31 cellular contexts compared by ENCODE assay signal in the genomic region with DNA sequence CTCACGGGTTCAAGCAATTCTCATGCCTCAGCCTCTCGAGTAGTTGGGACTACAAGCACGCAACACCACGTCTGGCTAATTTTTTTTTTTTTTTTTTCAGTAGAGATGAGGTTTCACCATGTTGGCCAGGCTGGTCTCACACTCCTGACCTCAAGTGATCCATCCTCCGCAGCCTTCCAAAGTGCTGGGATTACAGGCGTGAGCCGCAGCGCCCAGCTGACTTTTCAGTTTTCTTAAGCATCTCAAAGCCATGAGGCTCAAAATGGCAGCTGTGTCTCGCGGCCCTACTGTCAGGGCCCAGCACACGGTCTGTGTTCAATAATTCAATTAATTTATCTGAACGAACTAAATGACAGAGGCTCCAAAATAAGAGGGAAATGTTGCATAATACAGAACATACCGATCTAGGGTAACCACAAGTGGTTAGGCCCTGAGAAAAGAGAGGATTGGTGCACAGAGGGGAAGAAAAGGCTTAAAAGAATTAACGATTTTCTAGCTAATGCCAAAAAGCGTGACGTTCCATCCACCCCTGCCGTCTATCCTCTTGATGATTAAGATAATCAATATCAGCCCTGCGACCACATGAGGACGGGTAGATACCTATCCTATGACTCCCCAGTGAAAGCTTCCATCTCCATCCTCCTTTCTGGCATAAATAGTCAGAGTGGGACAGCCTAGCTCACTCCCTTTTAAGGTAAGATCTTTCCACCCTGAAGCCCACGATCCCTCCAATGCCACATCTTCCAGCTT.
"Had no signal": no experiment of that assay in that cellular context is flagged by ENCODE, and none has a peak within 500 bp of the region (broad histone marks: within the 10 kb centered on the region; RNA-seq: fewer than 3 reads in every experiment).

No MANE protein-coding gene starts in this region.

- H2AFZ ChIP-seq: hepatocyte had no signal

- H3K36me3 ChIP-seq: gastroesophageal sphincter, neutrophil, ovary, vagina had no signal

- H3K79me2 ChIP-seq: hepatocyte had no signal

- H3K36me3 Mint-ChIP-seq: stimulated activated effector memory CD8-positive, alpha-beta T cell treated with anti-CD3 and anti-CD28 coated beads, Interleukin-12 subunit alpha, Interleukin-12 subunit beta, amount 100 ng/mL, for 72 hours; type B pancreatic cell had no signal

- H3K27me3 Mint-ChIP-seq: activated CD4-positive, alpha-beta T cell treated with anti-CD3 and anti-CD28 coated beads for 36 hours; effector memory CD8-positive, alpha-beta T cell; stimulated activated naive CD8-positive, alpha-beta T cell treated with anti-CD3 and anti-CD28 coated beads, Interleukin-15, Interleukin-2, amounts not matched to agents 100 ng/mL and 50 ng/mL, for 24 hours; T-helper 17 cell; type B pancreatic cell had no signal

- H3K9me3 ChIP-seq: gastroesophageal sphincter, neutrophil, ovary, vagina had no signal

- H3K27ac Mint-ChIP-seq: activated CD4-positive, alpha-beta T cell treated with anti-CD3 and anti-CD28 coated beads for 36 hours; activated naive CD4-positive, alpha-beta T cell treated with anti-CD3 and anti-CD28 coated beads for 36 hours; activated T-helper 1 cell treated with anti-CD3 and anti-CD28 coated beads, Interleukin-12 subunit alpha, Interleukin-12 subunit beta, Interleukin-2, Interleukin-4 antibody, amounts not matched to agents 30 ng/mL and 10 ng/mL and 1 ng/mL, durations not matched to agents 14 hours and 24 hours and 36 hours; effector memory CD8-positive, alpha-beta T cell; nephron; progenitor cell of endocrine pancreas; stimulated activated effector memory CD8-positive, alpha-beta T cell treated with anti-CD3 and anti-CD28 coated beads, Interleukin-12 subunit alpha, Interleukin-12 subunit beta, amount 100 ng/mL, for 72 hours; stimulated activated naive CD8-positive, alpha-beta T cell treated with anti-CD3 and anti-CD28 coated beads, Interleukin-15, Interleukin-2, amounts not matched to agents 100 ng/mL and 50 ng/mL, for 24 hours; T-helper 17 cell; type B pancreatic cell had no signal

- DNase-seq: activated CD4-positive, alpha-beta T cell treated with anti-CD3 and anti-CD28 coated beads for 36 hours; activated CD4-positive, alpha-beta T cell treated with anti-CD3 and anti-CD28 coated beads, Interleukin-2, amount 50 U/mL, for 48 hours; activated CD4-positive, CD25-positive, alpha-beta regulatory T cell; activated CD8-positive, alpha-beta memory T cell treated with anti-CD3 and anti-CD28 coated beads for 24 hours; activated effector memory CD4-positive, alpha-beta T cell treated with anti-CD3 and anti-CD28 coated beads, Interleukin-2, amount 50 U/mL, for 16 hours; activated naive CD4-positive, alpha-beta T cell treated with anti-CD3 and anti-CD28 coated beads for 36 hours; amniotic stem cell; caudate nucleus; cortex of kidney; effector memory CD8-positive, alpha-beta T cell; erythroblast; islet precursor cell; left cardiac atrium; left ventricle myocardium superior; mammary epithelial cell; ovary; retina; small intestine; stimulated activated CD4-positive, alpha-beta T cell treated with anti-CD3 and anti-CD28 coated beads, Interleukin-4, amount 100 ng/mL, for 24 hours; T-helper 17 cell; T1000 had no signal

- H3K4me1 ChIP-seq: vagina had no signal

- H3K4me2 ChIP-seq: hepatocyte had no signal

- H3K9me3 Mint-ChIP-seq: activated naive CD4-positive, alpha-beta T cell treated with anti-CD3 and anti-CD28 coated beads for 36 hours; activated T-helper 1 cell treated with anti-CD3 and anti-CD28 coated beads, Interleukin-12 subunit alpha, Interleukin-12 subunit beta, Interleukin-2, Interleukin-4 antibody, amounts not matched to agents 30 ng/mL and 10 ng/mL and 1 ng/mL, durations not matched to agents 14 hours and 24 hours and 36 hours; effector memory CD8-positive, alpha-beta T cell; stimulated activated effector memory CD8-positive, alpha-beta T cell treated with anti-CD3 and anti-CD28 coated beads, Interleukin-12 subunit alpha, Interleukin-12 subunit beta, amount 100 ng/mL, for 72 hours; stimulated activated naive CD8-positive, alpha-beta T cell treated with anti-CD3 and anti-CD28 coated beads, Interleukin-15, Interleukin-2, amounts not matched to agents 100 ng/mL and 50 ng/mL, for 24 hours; type B pancreatic cell had no signal

- H3K27me3 ChIP-seq: gastroesophageal sphincter, hepatocyte, neutrophil, ovary, vagina had no signal

- H3K4me3 ChIP-seq: gastroesophageal sphincter, hepatocyte, ovary, vagina had no signal

- H3K4me1 Mint-ChIP-seq: activated CD4-positive, alpha-beta T cell treated with anti-CD3 and anti-CD28 coated beads for 36 hours had no signal

- H3K4me3 Mint-ChIP-seq: activated CD4-positive, alpha-beta T cell treated with anti-CD3 and anti-CD28 coated beads for 36 hours; activated naive CD4-positive, alpha-beta T cell treated with anti-CD3 and anti-CD28 coated beads for 36 hours; activated T-helper 1 cell treated with anti-CD3 and anti-CD28 coated beads, Interleukin-12 subunit alpha, Interleukin-12 subunit beta, Interleukin-2, Interleukin-4 antibody, amounts not matched to agents 30 ng/mL and 10 ng/mL and 1 ng/mL, durations not matched to agents 14 hours and 24 hours and 36 hours; effector memory CD8-positive, alpha-beta T cell; nephron; stimulated activated effector memory CD8-positive, alpha-beta T cell treated with anti-CD3 and anti-CD28 coated beads, Interleukin-12 subunit alpha, Interleukin-12 subunit beta, amount 100 ng/mL, for 72 hours; stimulated activated naive CD8-positive, alpha-beta T cell treated with anti-CD3 and anti-CD28 coated beads, Interleukin-15, Interleukin-2, amounts not matched to agents 100 ng/mL and 50 ng/mL, for 24 hours; T-helper 17 cell; type B pancreatic cell had no signal

- FAIRE-seq: small intestine had no signal

- H3K27ac ChIP-seq: gastroesophageal sphincter, hepatocyte, neutrophil, ovary, vagina had no signal
